Comparison of ENCODE assay signal across 25 cellular contexts in genomic region chr11:7088921-7089320, GRCh38. TPM values are rescaled to one million over a fixed set of nuclear protein-coding genes. Genes with fewer than 3 reads are reported as not detected.
DNase-seq lines count a peak whose midpoint lies in the region; ATAC-seq and TF ChIP-seq lines count a peak whose summit lies in the region.
"Had no signal": no experiment of that assay in that cellular context is flagged by ENCODE, and none has a peak within 500 bp of the region (broad histone marks: within the 10 kb centered on the region; RNA-seq: fewer than 3 reads in every experiment).

Gene RBMXL2 (plus strand): TSS chr11:7088998. CDS start chr11:7089121, 123 bp downstream.

- ATAC-seq in left ventricle myocardium superior (no peak), heart right ventricle (no peak)
- ATAC-seq: GM12878, HCT116 had no signal

- H3K23ac ChIP-seq in neuronal stem cell (ENCODE audit: low read depth, low read length, poor library complexity): peak within 1 kb of the TSS; percentile 43

- no peak within 1 kb of the TSS for H2BK15ac ChIP-seq in neuronal stem cell (ENCODE audit: low read length)

- H3K14ac ChIP-seq in neuronal stem cell (ENCODE audit: low read length): no peak within 1 kb of the TSS

- no peaks in the 10 kb centered on the region for H3K9me3 ChIP-seq in heart right ventricle
- peaks cover 0 to 3% of the 10 kb centered on the region in 2 donors for H3K9me3 ChIP-seq in neuronal stem cell (replicated peaks in 1 of 2; ENCODE audit: control insufficient read depth in 2 of 2, insufficient read depth in 1 of 2, low read depth in 1 of 2, low read length in 2 of 2)
- H3K9me3 ChIP-seq: BE2C, Caco-2, MG63 had no signal

- no peak within 1 kb of the TSS for H2BK120ac ChIP-seq in neuronal stem cell (ENCODE audit: low read depth, low read length)

- H2AFZ ChIP-seq in neuronal stem cell (ENCODE audit: low read length): no peak within 1 kb of the TSS

- no peak within 1 kb of the TSS for H4K91ac ChIP-seq in neuronal stem cell (ENCODE audit: low read depth, low read length, poor library complexity)

- H2BK5ac ChIP-seq in neuronal stem cell (ENCODE audit: low read length): peak within 1 kb of the TSS; percentile 66

- H3K4me1 ChIP-seq in heart right ventricle (no peaks in the 10 kb centered on the region), neuronal stem cell (ENCODE audit: control insufficient read depth in 2 of 2, insufficient read depth in 1 of 2, low read depth in 1 of 2, low read length in 2 of 2) (no peaks in the 10 kb centered on the region)
- H3K4me1 ChIP-seq: BE2C, Caco-2 had no signal

- no peaks in the 10 kb centered on the region for H3K36me3 ChIP-seq in heart right ventricle
- H3K36me3 ChIP-seq in neuronal stem cell (replicated peaks in 1 of 2; ENCODE audit: control insufficient read depth in 2 of 2, insufficient read depth in 2 of 2, low read length in 2 of 2): no peaks in the 10 kb centered on the region
- H3K36me3 ChIP-seq: BE2C, MG63 had no signal

- H2AK5ac ChIP-seq in neuronal stem cell (ENCODE audit: low read depth, low read length): no peak within 1 kb of the TSS

- H3K18ac ChIP-seq in neuronal stem cell (ENCODE audit: low read length): no peak within 1 kb of the TSS

- intact Hi-C loops in left ventricle myocardium superior (cut with micrococcal nuclease) (no loop called here), heart right ventricle (cut with DNase I) (no loop called here)

- no peak within 1 kb of the TSS for H3K9ac ChIP-seq in neuronal stem cell (ENCODE audit: low read depth, low read length, poor library complexity)

- H3K79me1 ChIP-seq in neuronal stem cell (ENCODE audit: low read depth, low read length): peaks cover 4% of the 10 kb centered on the region

- no peak within 1 kb of the TSS for H3K4ac ChIP-seq in neuronal stem cell (ENCODE audit: low read length)

- H3K27ac ChIP-seq in heart right ventricle (no peak within 1 kb of the TSS), neuronal stem cell (replicated peaks; ENCODE audit: low read length) (no peak within 1 kb of the TSS)

- H3K27me3 ChIP-seq in heart right ventricle: peaks cover 0 to 63% (median 13%) of the 10 kb centered on the region in 7 donors
- no peaks in the 10 kb centered on the region for H3K27me3 ChIP-seq in neuronal stem cell (ENCODE audit: control insufficient read depth in 3 of 3, insufficient read depth in 3 of 3, low read depth in 1 of 3, low read length in 3 of 3)

- no peak within 1 kb of the TSS for H3K4me3 ChIP-seq in heart right ventricle
- no peak within 1 kb of the TSS for H3K4me3 ChIP-seq in fibroblast of pulmonary artery (replicated peaks; ENCODE audit: low read depth, low read length)
- no peak within 1 kb of the TSS for H3K4me3 ChIP-seq in neuronal stem cell (ENCODE audit: low read length in 2 of 2)
- H3K4me3 ChIP-seq: GM12878, MG63 had no signal

- H2BK12ac ChIP-seq in neuronal stem cell (ENCODE audit: low read length): no peak within 1 kb of the TSS

- H3K4me2 ChIP-seq in neuronal stem cell (ENCODE audit: insufficient read depth, low read length, poor library complexity, severe bottlenecking): no peak within 1 kb of the TSS

- TF ChIP-seq CTCF in heart right ventricle (IDR thresholded peaks at IDR 0.05): no peak
- no peak for TF ChIP-seq CTCF in fibroblast of pulmonary artery (IDR thresholded peaks at IDR 0.05; ENCODE audit: low read length, missing control alignments)

- DNase-seq in left ventricle myocardium superior (peak; percentile 21), heart right ventricle (no peak), fibroblast of pulmonary artery (ENCODE audit: low read depth) (peak; percentile 2), neuronal stem cell (ENCODE audit: low spot score) (no peak), NCI-H774 (lab: John Stamatoyannopoulos, UW) (no peak), NCI-H1105 (lab: John Stamatoyannopoulos, UW) (no peak), 8988T (no peak)
- DNase-seq: BE2C; Caco-2; CD4-positive, alpha-beta T cell; DMS153; GF-D8; Karpas-422; MG63; NCI-H1048; NCI-H1436 treated with DMSO at 0.1 percent for 48 hours; NCI-H2029; NCI-H2171 treated with DMSO at 0.1 percent for 48 hours; NK-92 treated with Interleukin-12 subunit alpha and Interleukin-12 subunit beta, amount 100 ng/mL, for 24 hours; Right ventricle myocardium superior had no signal

- no peak within 1 kb of the TSS for H4K8ac ChIP-seq in neuronal stem cell (ENCODE audit: low read depth, low read length)

- WGBS in heart right ventricle, 2 donors: 55 to 58% methylated on average over 45 of the region's 45 CpGs
- no CpG with 5 or more reads among the region's 45 CpGs for WGBS in neuronal stem cell (ENCODE audit: extremely low coverage in 2 of 2, insufficient read length in 2 of 2, insufficient replicate concordance in 1 of 2), 2 donors

RNA-seq across cellular contexts. Expression of gene RBMXL2, which starts in this region (rescaled TPM):
- total RNA-seq in left ventricle myocardium superior: not detected
- total RNA-seq in heart right ventricle: not detected
- not detected for polyA plus RNA-seq in heart right ventricle
- 0.04 TPM for polyA plus RNA-seq in neuronal stem cell (2013, experiment 1 of 2)
- 0.06 TPM for polyA plus RNA-seq in neuronal stem cell (2013, experiment 2 of 2)
- total RNA-seq: Caco-2, Daoy, GM12878, NCI-H460, Right ventricle myocardium superior had no signal
- polyA plus RNA-seq: GM12878, IgD-negative memory B cell had no signal

Comparison
In these comparisons a context has a peak if more than half of its experiments do, and no peak if none do; other contexts are left out.
1. Peak in DNase-seq in left ventricle myocardium superior; RNA of the gene not detected or under 1 TPM.